18 cellular contexts compared by ENCODE assay signal in the genomic region with DNA sequence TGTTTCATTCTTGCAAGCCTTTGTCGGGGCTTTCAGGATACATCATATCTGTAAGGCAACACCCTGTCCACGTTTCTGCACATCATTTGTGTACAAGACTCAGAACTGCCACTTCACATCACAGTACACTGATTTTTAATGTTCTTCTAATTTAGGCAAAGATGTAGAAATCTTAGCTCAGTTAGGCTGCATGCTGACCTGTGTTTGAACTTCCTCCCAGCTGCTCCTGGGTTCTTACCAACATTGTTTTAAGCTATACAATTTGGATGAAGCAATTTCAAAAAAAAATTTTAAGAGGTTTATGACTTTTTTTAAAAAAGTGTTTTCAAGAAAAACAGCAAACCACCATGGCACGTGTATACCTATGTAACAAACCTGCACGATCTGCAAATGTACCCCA.
DNase-seq lines count a peak whose midpoint lies in the region; ATAC-seq and TF ChIP-seq lines count a peak whose summit lies in the region.
"Had no signal": no experiment of that assay in that cellular context is flagged by ENCODE, and none has a peak within 500 bp of the region (broad histone marks: within the 10 kb centered on the region; RNA-seq: fewer than 3 reads in every experiment).

No MANE protein-coding gene starts in this region.

- peak overlapping the region; percentile 56 for H3K27ac ChIP-seq in VCaP
- H3K27ac ChIP-seq: PC-9 had no signal

- ATAC-seq in GM18517 (IDR thresholded peaks at IDR 0.05; ENCODE audit: unreplicated experiment) (no peak), Right ventricle myocardium superior (ENCODE audit: poor library complexity) (no peak)
- ATAC-seq: CD8-positive, alpha-beta T cell had no signal

- intact Hi-C loops in Right ventricle myocardium superior (cut with DNase I): no loop called here

- peak; percentile 38 for DNase-seq in SIG-M5 treated with dmso at 0.1 percent for 504 hours (lab: John Stamatoyannopoulos, UW; ENCODE audit: unreplicated experiment)
- no peak for DNase-seq in SIG-M5 (lab: John Stamatoyannopoulos, UW)
- peak; percentile 17 for DNase-seq in fibroblast of villous mesenchyme (ENCODE audit: low read depth)
- no peak for DNase-seq in NCI-H2227 treated with DMSO at 0.1 percent for 48 hours (lab: John Stamatoyannopoulos, UW)
- no peak for DNase-seq in Right ventricle myocardium superior
- DNase-seq in NCI-H2081 treated with DMSO at 0.1 percent for 48 hours (lab: John Stamatoyannopoulos, UW): no peak
- DNase-seq: 8988T; BE2C; CD8-positive, alpha-beta T cell; DMS79 treated with DMSO at 0.1 percent for 48 hours; NCI-H1105; NCI-H1694; NCI-H446 treated with DMSO at 0.1 percent for 48 hours; NCI-H748 treated with DMSO at 0.1 percent for 48 hours; PC-9 had no signal

- no peak for TF ChIP-seq CTCF in VCaP (conservative IDR thresholded peaks at IDR 0.05)
- TF ChIP-seq CTCF in fibroblast of villous mesenchyme (IDR thresholded peaks at IDR 0.05; ENCODE audit: insufficient read depth, low read depth, low read length): no peak

- no peak overlapping the region for H3K4me3 ChIP-seq in fibroblast of villous mesenchyme (ENCODE audit: low read depth, low read length)
- H3K4me3 ChIP-seq: HAP-1, PC-9 had no signal

Comparison
In these comparisons a context has a peak if more than half of its experiments do, and no peak if none do; other contexts are left out.
1. DNase-seq: peak in SIG-M5 treated with dmso at 0.1 percent for 504 hours (single experiment) and fibroblast of villous mesenchyme (single experiment); none in SIG-M5 (single experiment), NCI-H2227 treated with DMSO at 0.1 percent for 48 hours (single experiment), Right ventricle myocardium superior (single experiment) and NCI-H2081 treated with DMSO at 0.1 percent for 48 hours (single experiment).